In the genomic region with DNA sequence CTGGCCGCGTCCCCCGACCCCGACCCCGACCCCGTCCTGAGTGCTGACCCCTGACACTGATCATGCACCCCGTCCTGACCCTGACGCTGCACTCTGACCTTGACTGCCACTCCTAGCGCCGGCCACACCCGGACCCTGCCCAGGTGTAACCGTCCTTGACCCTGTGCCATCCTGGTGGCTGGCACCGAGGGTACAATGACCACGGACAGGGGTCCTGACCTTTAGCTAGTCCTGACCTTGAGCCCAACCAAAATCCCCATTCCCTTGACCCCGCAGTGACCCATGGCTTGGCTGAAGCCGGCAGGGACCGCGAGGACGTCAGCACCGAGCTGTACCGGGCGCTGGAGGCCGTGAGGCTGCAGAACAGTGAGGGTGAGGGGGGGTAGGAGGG, we compare ENCODE assay signal across 18 cellular contexts. TPM values are rescaled to one million over a fixed set of nuclear protein-coding genes. Genes with fewer than 3 reads are reported as not detected.
DNase-seq lines count a peak whose midpoint lies in the region; ATAC-seq and TF ChIP-seq lines count a peak whose summit lies in the region.
"Had no signal": no experiment of that assay in that cellular context is flagged by ENCODE, and none has a peak within 500 bp of the region (broad histone marks: within the 10 kb centered on the region; RNA-seq: fewer than 3 reads in every experiment).

No MANE protein-coding gene starts in this region.

- no peak for DNase-seq in activated naive CD4-positive, alpha-beta T cell treated with Interleukin-2 at 50 U/mL for 16 hours
- DNase-seq in endodermal cell = no peak
- no peak for DNase-seq in mesothelial cell of epicardium (ENCODE audit: low spot score in 2 of 2, unreplicated experiment in 2 of 2)
- DNase-seq in aorta = no peak
- DNase-seq in AML-193 (lab: John Stamatoyannopoulos, UW) = no peak
- DNase-seq: KBM-7, left lung, NCI-H1092, NCI-H748 treated with DMSO at 0.1 percent for 48 hours, right cardiac atrium, thyroid gland, WERI-Rb-1 had no signal

- peak; percentile 19 for ATAC-seq in aorta (ENCODE audit: low FRiP score)
- ATAC-seq in GM18867 (IDR thresholded peaks at IDR 0.05; ENCODE audit: unreplicated experiment) = no peak
- ATAC-seq in GM21529 (IDR thresholded peaks at IDR 0.05; ENCODE audit: unreplicated experiment) = no peak
- ATAC-seq: left lung had no signal

- peaks cover 11% of the 10 kb centered on the region for H3K4me1 Mint-ChIP-seq in activated naive CD4-positive, alpha-beta T cell treated with anti-CD3 and anti-CD28 coated beads, Interleukin-2, amount 50 U/mL, for 24 hours
- H3K4me1 Mint-ChIP-seq in endodermal cell (no peaks in the 10 kb centered on the region), mesothelial cell of epicardium (peaks cover 36% of the 10 kb centered on the region)

- no peaks in the 10 kb centered on the region for H3K36me3 ChIP-seq in endodermal cell (ENCODE audit: control insufficient read depth, insufficient read depth, low read length)
- no peaks in the 10 kb centered on the region for H3K36me3 ChIP-seq in aorta (ENCODE audit: control insufficient read depth in 1 of 2, insufficient read depth in 2 of 2, low read length in 1 of 2)
- H3K36me3 ChIP-seq: esophagus muscularis mucosa, left lung, thyroid gland, WERI-Rb-1 had no signal

- WGBS in endodermal cell (ENCODE audit: insufficient coverage in 1 of 2, insufficient read length in 1 of 2), 2 experiments = 9 to 12% methylated on average over 8 to 23 of the region's 23 CpGs
- 2% methylated on average over 15 to 23 of the region's 23 CpGs for WGBS in aorta, 2 donors

- TF ChIP-seq CTCF in endodermal cell (conservative IDR thresholded peaks at IDR 0.05) (no peak), mesothelial cell of epicardium (IDR thresholded peaks at IDR 0.05; ENCODE audit: unreplicated experiment) (no peak)

- H3K27ac Mint-ChIP-seq in activated naive CD4-positive, alpha-beta T cell treated with anti-CD3 and anti-CD28 coated beads, Interleukin-2, amount 50 U/mL, for 24 hours = no peak overlapping the region
- H3K27ac Mint-ChIP-seq in endodermal cell = no peak overlapping the region
- H3K27ac Mint-ChIP-seq in mesothelial cell of epicardium = no peak overlapping the region
- H3K27ac Mint-ChIP-seq: nephron had no signal

- H3K9me3 ChIP-seq in endodermal cell (ENCODE audit: control insufficient read depth, low read length) (no peaks in the 10 kb centered on the region), aorta (ENCODE audit: control insufficient read depth, low read length) (no peaks in the 10 kb centered on the region)
- H3K9me3 ChIP-seq: thyroid gland had no signal

- H3K4me3 Mint-ChIP-seq in activated naive CD4-positive, alpha-beta T cell treated with anti-CD3 and anti-CD28 coated beads, Interleukin-2, amount 50 U/mL, for 24 hours = peak overlapping the region; percentile 62
- H3K4me3 Mint-ChIP-seq in endodermal cell = peak overlapping the region; percentile 24
- H3K4me3 Mint-ChIP-seq in mesothelial cell of epicardium = peak overlapping the region; percentile 67

- H3K36me3 Mint-ChIP-seq in activated naive CD4-positive, alpha-beta T cell treated with anti-CD3 and anti-CD28 coated beads, Interleukin-2, amount 50 U/mL, for 24 hours = no peaks in the 10 kb centered on the region
- H3K36me3 Mint-ChIP-seq in endodermal cell (ENCODE audit: low read depth) = no peaks in the 10 kb centered on the region
- H3K36me3 Mint-ChIP-seq in mesothelial cell of epicardium = no peaks in the 10 kb centered on the region

- intact Hi-C loops in aorta (cut with DNase I) = no loop called here

- no peak overlapping the region for H3K9ac ChIP-seq in endodermal cell (ENCODE audit: extremely low read depth, low read length, poor library complexity, severe bottlenecking)

- no peaks in the 10 kb centered on the region for H3K9me3 Mint-ChIP-seq in activated naive CD4-positive, alpha-beta T cell treated with anti-CD3 and anti-CD28 coated beads, Interleukin-2, amount 50 U/mL, for 24 hours
- peaks cover 8% of the 10 kb centered on the region for H3K9me3 Mint-ChIP-seq in endodermal cell
- no peaks in the 10 kb centered on the region for H3K9me3 Mint-ChIP-seq in mesothelial cell of epicardium

- H3K27ac ChIP-seq in endodermal cell (ENCODE audit: low read depth, low read length) (no peak overlapping the region), aorta (ENCODE audit: low read depth in 1 of 2, low read length in 2 of 2) (no peak overlapping the region)
- H3K27ac ChIP-seq: esophagus muscularis mucosa, left lung, thyroid gland, WERI-Rb-1 had no signal

- H3K4me3 ChIP-seq in endodermal cell (ENCODE audit: low read length) (no peak overlapping the region), aorta (ENCODE audit: low read length in 2 of 2) (no peak overlapping the region)
- H3K4me3 ChIP-seq: thyroid gland had no signal

- peaks cover 11% of the 10 kb centered on the region for H3K27me3 Mint-ChIP-seq in activated naive CD4-positive, alpha-beta T cell treated with anti-CD3 and anti-CD28 coated beads, Interleukin-2, amount 50 U/mL, for 24 hours
- H3K27me3 Mint-ChIP-seq in endodermal cell (ENCODE audit: insufficient read depth) (peaks cover 93% of the 10 kb centered on the region), mesothelial cell of epicardium (ENCODE audit: low read depth) (peaks cover 6% of the 10 kb centered on the region)

- H3K4me1 ChIP-seq in endodermal cell (ENCODE audit: control insufficient read depth, insufficient read depth, low read length) = no peaks in the 10 kb centered on the region
- no peaks in the 10 kb centered on the region for H3K4me1 ChIP-seq in aorta (ENCODE audit: control insufficient read depth in 1 of 2, insufficient read depth in 2 of 2, low read length in 2 of 2)

- peaks cover 76% of the 10 kb centered on the region for H3K27me3 ChIP-seq in endodermal cell (ENCODE audit: control insufficient read depth, insufficient read depth, low read length, poor library complexity, severe bottlenecking)
- no peaks in the 10 kb centered on the region for H3K27me3 ChIP-seq in aorta (ENCODE audit: control insufficient read depth in 1 of 2, insufficient read depth in 2 of 2, low read length in 1 of 2)

RNA-seq across cellular contexts. Expression of a gene that starts 25.9 kb away (rescaled TPM):
- not detected for total RNA-seq in endodermal cell
- polyA plus RNA-seq in endodermal cell (2013, experiment 1 of 2) = not detected
- polyA plus RNA-seq in endodermal cell (2013, experiment 2 of 2) = not detected
- 1.2 to 2.1 TPM (median 1.5 TPM) in 3 replicates for total RNA-seq in mesothelial cell of epicardium
- total RNA-seq in aorta = not detected
- under 1 TPM in 1 of 2 donors, not detected in 1; 0.50 TPM for polyA plus RNA-seq in aorta
- total RNA-seq: astrocyte, esophagus muscularis mucosa, right cardiac atrium had no signal
- polyA plus RNA-seq: right cardiac atrium had no signal

RNA-seq across cellular contexts. Expression of a gene that starts 41.1 kb away (rescaled TPM):
- total RNA-seq in endodermal cell = 1 to 10 TPM; 6.4 to 9.2 TPM
- 14.6 TPM for polyA plus RNA-seq in endodermal cell (2013, experiment 1 of 2)
- polyA plus RNA-seq in endodermal cell (2013, experiment 2 of 2) = 12.3 TPM
- total RNA-seq in mesothelial cell of epicardium = 18.5 to 21.7 TPM (median 19.5 TPM) in 3 replicates
- total RNA-seq in aorta = 10 to 100 TPM; 13.0 to 13.4 TPM
- 10 to 100 TPM in 1 of 2 donors, 1 to 10 TPM in 1; 4.3 to 11.9 TPM for polyA plus RNA-seq in aorta

RNA-seq across cellular contexts. Expression of a gene that starts 41.6 kb away (rescaled TPM):
- total RNA-seq in endodermal cell = not detected
- polyA plus RNA-seq in endodermal cell (2013, experiment 1 of 2) = not detected
- polyA plus RNA-seq in endodermal cell (2013, experiment 2 of 2) = not detected
- total RNA-seq in mesothelial cell of epicardium = not detected in 3 replicates
- 10 to 100 TPM; 19.2 to 63.9 TPM for total RNA-seq in aorta
- 1 to 10 TPM; 1.0 to 3.1 TPM for polyA plus RNA-seq in aorta
- total RNA-seq: astrocyte had no signal

RNA-seq across cellular contexts. Expression of a gene that starts 57.0 kb away (rescaled TPM):
- total RNA-seq in endodermal cell (not detected), mesothelial cell of epicardium (not detected in 3 replicates), aorta (10 to 100 TPM in 1 of 2 donors, 1 to 10 TPM in 1; 2.8 to 26.8 TPM)
- polyA plus RNA-seq in endodermal cell (2013, experiment 1 of 2) = not detected
- polyA plus RNA-seq in endodermal cell (2013, experiment 2 of 2) = not detected
- polyA plus RNA-seq in aorta = 1 to 10 TPM in 1 of 2 donors, not detected in 1; 2.3 TPM
- total RNA-seq: astrocyte had no signal

Comparison
In these comparisons a context has a peak if more than half of its experiments do, and no peak if none do; other contexts are left out.
1. RNA of a gene that starts 41.6 kb away (total RNA-seq): 19.2 to 63.9 TPM in aorta; not detected in endodermal cell and not detected in mesothelial cell of epicardium; every median in the first group is over 10 times any median in the second.
2. Peak in every context shown above with its lines, with median percentiles within 50 percentile points of each other: H3K4me3 Mint-ChIP-seq.